ENCODE assay signal across 16 cellular contexts in the genomic region with DNA sequence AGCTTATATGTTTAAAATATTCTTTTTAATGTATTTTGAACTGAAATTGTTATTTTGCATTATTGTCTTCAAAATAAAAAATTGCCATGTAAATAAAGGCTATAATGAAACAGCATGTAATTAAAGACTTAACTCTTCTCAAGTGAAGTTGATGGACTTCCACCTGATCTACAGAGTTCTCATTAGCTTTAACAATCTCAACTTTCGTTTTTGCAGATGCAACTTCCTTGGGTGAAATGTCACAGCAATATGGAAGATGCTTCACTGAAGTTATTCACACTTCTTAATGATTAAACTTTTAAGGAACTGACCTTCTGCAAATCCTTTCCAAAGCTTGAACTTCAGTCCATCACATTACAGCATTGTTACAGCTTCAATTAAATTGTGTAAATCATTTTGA.
DNase-seq lines count a peak whose midpoint lies in the region; ATAC-seq and TF ChIP-seq lines count a peak whose summit lies in the region.
"Had no signal": no experiment of that assay in that cellular context is flagged by ENCODE, and none has a peak within 500 bp of the region (broad histone marks: within the 10 kb centered on the region; RNA-seq: fewer than 3 reads in every experiment).

No MANE protein-coding gene starts in this region.

- H3K9me3 Mint-ChIP-seq in type B pancreatic cell: no peaks in the 10 kb centered on the region
- H3K9me3 Mint-ChIP-seq: activated T-helper 1 cell treated with anti-CD3 and anti-CD28 coated beads, Interleukin-12 subunit alpha, Interleukin-12 subunit beta, Interleukin-2, Interleukin-4 antibody, amounts not matched to agents 30 ng/mL and 10 ng/mL and 1 ng/mL, durations not matched to agents 14 hours and 24 hours and 36 hours; H9 had no signal

- H3K36me3 ChIP-seq in spleen (no peaks in the 10 kb centered on the region), stomach (no peaks in the 10 kb centered on the region)
- H3K36me3 ChIP-seq: tibial nerve had no signal

- CTCF ChIA-PET in RWPE1 (lab: Yijun Ruan, JAX): no interaction called here

- no peak overlapping the region for H3K4me3 Mint-ChIP-seq in type B pancreatic cell
- H3K4me3 Mint-ChIP-seq: activated CD8-positive, alpha-beta T cell treated with anti-CD3 and anti-CD28 coated beads, Interleukin-2, amount 10 ng/mL, durations not matched to agents 7 days and 5 days; activated T-helper 1 cell treated with anti-CD3 and anti-CD28 coated beads, Interleukin-12 subunit alpha, Interleukin-12 subunit beta, Interleukin-2, Interleukin-4 antibody, amounts not matched to agents 30 ng/mL and 10 ng/mL and 1 ng/mL, durations not matched to agents 14 hours and 24 hours and 36 hours; H9 had no signal

- H3K27me3 ChIP-seq in spleen (replicated peaks in 1 of 7) (no peaks in the 10 kb centered on the region), stomach (no peaks in the 10 kb centered on the region)
- H3K27me3 ChIP-seq: tibial nerve had no signal

- intact Hi-C loops in spleen (cut with DNase I; ENCODE audit: low total_unique reads) (no loop called here), stomach (cut with DNase I; ENCODE audit: low total_unique reads) (no loop called here)

- H3K9me3 ChIP-seq in spleen: no peaks in the 10 kb centered on the region
- H3K9me3 ChIP-seq in stomach: no peaks in the 10 kb centered on the region
- H3K9me3 ChIP-seq: tibial nerve had no signal

- H3K27ac ChIP-seq in spleen: peak overlapping the region in 5 of 8 donors; percentile 0 to 71 (median 63)
- H3K27ac ChIP-seq in RWPE1: no peak overlapping the region
- H3K27ac ChIP-seq in stomach: no peak overlapping the region

- H3K27me3 Mint-ChIP-seq in type B pancreatic cell: no peaks in the 10 kb centered on the region

- POLR2A ChIA-PET in RWPE1 (lab: Yijun Ruan, JAX; ENCODE audit: low non-redundant PET): no interaction called here

- no peak overlapping the region for H3K27ac Mint-ChIP-seq in type B pancreatic cell
- H3K27ac Mint-ChIP-seq: activated CD8-positive, alpha-beta T cell treated with anti-CD3 and anti-CD28 coated beads, Interleukin-2, amount 10 ng/mL, durations not matched to agents 7 days and 5 days; activated T-helper 1 cell treated with anti-CD3 and anti-CD28 coated beads, Interleukin-12 subunit alpha, Interleukin-12 subunit beta, Interleukin-2, Interleukin-4 antibody, amounts not matched to agents 30 ng/mL and 10 ng/mL and 1 ng/mL, durations not matched to agents 14 hours and 24 hours and 36 hours had no signal

- TF ChIP-seq POLR2A in spleen (IDR thresholded peaks at IDR 0.05) (no peak), stomach (IDR thresholded peaks at IDR 0.05) (no peak)

- no peak overlapping the region for H3K4me3 ChIP-seq in spleen
- H3K4me3 ChIP-seq in stomach: no peak overlapping the region
- H3K4me3 ChIP-seq: tibial nerve had no signal

- TF ChIP-seq CTCF in spleen (IDR thresholded peaks at IDR 0.05 in 8 of 11, conservative IDR thresholded peaks at IDR 0.05 in 3 of 11) (no peak), type B pancreatic cell (conservative IDR thresholded peaks at IDR 0.05) (no peak), RWPE1 (conservative IDR thresholded peaks at IDR 0.05; ENCODE audit: low read depth) (no peak), stomach (IDR thresholded peaks at IDR 0.05) (no peak)

- H3K4me1 Mint-ChIP-seq in type B pancreatic cell (ENCODE audit: unreplicated experiment): no peaks in the 10 kb centered on the region

- ATAC-seq in GM18909 (IDR thresholded peaks at IDR 0.05; ENCODE audit: poor library complexity, unreplicated experiment): peak; percentile 73
- ATAC-seq in GM21619 (IDR thresholded peaks at IDR 0.05; ENCODE audit: unreplicated experiment): peak; percentile 59
- peak; percentile 83 for ATAC-seq in HG03175 (IDR thresholded peaks at IDR 0.05; ENCODE audit: unreplicated experiment)
- ATAC-seq in HG02870 (IDR thresholded peaks at IDR 0.05; ENCODE audit: unreplicated experiment): no peak
- ATAC-seq: activated CD8-positive, alpha-beta T cell treated with anti-CD3 and anti-CD28 coated beads, Interleukin-2, amount 10 ng/mL, durations not matched to agents 7 days and 5 days had no signal

- peaks cover 9 to 41% (median 23%) of the 10 kb centered on the region in 6 donors for H3K4me1 ChIP-seq in spleen
- peaks cover 0 to 4% (median 0%) of the 10 kb centered on the region in 4 donors for H3K4me1 ChIP-seq in stomach

- WGBS in spleen, 5 donors: 43 to 77% (median 45%) methylated on average over 1 of the region's 1 CpG
- WGBS in stomach, 5 donors: 67 to 97% (median 75%) methylated on average over 1 of the region's 1 CpG

- H3K36me3 Mint-ChIP-seq in type B pancreatic cell: no peaks in the 10 kb centered on the region

- DNase-seq in spleen: no peak
- DNase-seq in type B pancreatic cell (ENCODE audit: extremely low spot score, unreplicated experiment): no peak
- no peak for DNase-seq in RWPE1 (ENCODE audit: low spot score)
- DNase-seq in stomach: no peak
- DNase-seq: activated CD8-positive, alpha-beta T cell treated with anti-CD3 and anti-CD28 coated beads, Interleukin-2, amount 10 ng/mL, durations not matched to agents 7 days and 5 days; amniotic stem cell; C1 segment of cervical spinal cord; H9; NCI-H146; stimulated activated CD4-positive, alpha-beta T cell treated with anti-CD3 and anti-CD28 coated beads, Interleukin-4, amount 100 ng/mL, for 4 hours had no signal

- no peak for TF ChIP-seq EP300 in stomach (IDR thresholded peaks at IDR 0.05)

Comparison
In these comparisons a context has a peak if more than half of its experiments do, and no peak if none do; other contexts are left out.
1. H3K27ac ChIP-seq: peak in spleen (5 of 8); none in RWPE1 (single experiment) and stomach (0 of 5).